ENCODE assay signal across 15 cellular contexts in the genomic region with DNA sequence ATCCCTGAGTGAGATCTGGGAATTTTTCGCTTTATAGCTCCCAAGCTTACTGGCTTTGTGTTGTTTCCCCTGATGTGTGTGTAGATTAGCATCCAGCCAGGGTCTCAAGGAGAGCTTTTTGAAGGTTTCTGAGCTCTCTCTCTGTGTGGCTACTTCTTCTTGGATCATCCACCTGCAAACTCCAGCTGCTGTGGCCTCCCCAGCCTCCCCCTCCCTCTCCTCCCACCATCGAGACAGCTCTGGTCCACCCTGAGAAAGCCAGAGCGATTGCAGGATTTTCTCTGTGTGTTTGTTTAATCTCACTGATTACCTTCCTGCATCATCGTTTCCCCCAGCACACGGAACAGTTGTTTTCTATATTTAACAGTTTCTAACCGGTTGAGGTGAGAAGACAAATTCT.
DNase-seq lines count a peak whose midpoint lies in the region; ATAC-seq lines count a peak whose summit lies in the region.
"Had no signal": no experiment of that assay in that cellular context is flagged by ENCODE, and none has a peak within 500 bp of the region (broad histone marks: within the 10 kb centered on the region; RNA-seq: fewer than 3 reads in every experiment).

No MANE protein-coding gene starts in this region.

- DNase-seq in NCI-H510A treated with DMSO at 0.1 percent for 48 hours (lab: John Stamatoyannopoulos, UW) (peak; percentile 52), NCI-H510A (lab: John Stamatoyannopoulos, UW) (no peak), NCI-H1930 (lab: John Stamatoyannopoulos, UW) (peak; percentile 13 to 46), SHP77 treated with DMSO at 0.1 percent for 48 hours (lab: John Stamatoyannopoulos, UW) (peak; percentile 47), HT-29 (ENCODE audit: low spot score) (no peak), T-helper 2 cell (no peak), NCI-H2081 (lab: John Stamatoyannopoulos, UW) (no peak)
- DNase-seq: CD8-positive, alpha-beta T cell; DND-41; KBM-7; NCI-H146; SW 1271 had no signal

- no peak for ATAC-seq in GM18873 (IDR thresholded peaks at IDR 0.05; ENCODE audit: low FRiP score, unreplicated experiment)
- ATAC-seq: A549; CD8-positive, alpha-beta T cell; HepG2 had no signal

Comparison
In these comparisons a context has a peak if more than half of its experiments do, and no peak if none do; other contexts are left out.
1. DNase-seq: peak in NCI-H510A treated with DMSO at 0.1 percent for 48 hours (single experiment), NCI-H1930 (2 of 2) and SHP77 treated with DMSO at 0.1 percent for 48 hours (single experiment); none in NCI-H510A (single experiment), HT-29 (single experiment), T-helper 2 cell (0 of 5) and NCI-H2081 (0 of 2).